ENCODE assay signal across 14 cellular contexts in genomic region chr17:31869797-31870568, GRCh38.
"Had no signal": no experiment of that assay in that cellular context is flagged by ENCODE, and none has a peak within 500 bp of the region (broad histone marks: within the 10 kb centered on the region; RNA-seq: fewer than 3 reads in every experiment).

No MANE protein-coding gene starts in this region.

- H3K27ac Mint-ChIP-seq: activated CD8-positive, alpha-beta T cell treated with anti-CD3 and anti-CD28 coated beads, Interleukin-2, amount 10 ng/mL, durations not matched to agents 7 days and 5 days; activated naive CD4-positive, alpha-beta T cell treated with anti-CD3 and anti-CD28 coated beads, Interleukin-2, amount 10 ng/mL, durations not matched to agents 7 days and 5 days; activated T-helper 2 cell treated with anti-CD3 and anti-CD28 coated beads, Interferon-gamma antibody, Interleukin-2, Interleukin-4, amounts not matched to agents 10 μg/mL and 5 μg/mL and 100 μg/mL, durations not matched to agents 14 hours and 24 hours and 36 hours; natural killer cell had no signal

- H3K27ac ChIP-seq: dorsolateral prefrontal cortex, foreskin keratinocyte, heart right ventricle, right atrium auricular region, tibial nerve had no signal

- DNase-seq: activated CD4-positive, alpha-beta T cell treated with anti-CD3 and anti-CD28 coated beads for 1 hour; activated CD8-positive, alpha-beta memory T cell treated with anti-CD3 and anti-CD28 coated beads, Interleukin-2, amount 50 U/mL, for 48 hours; activated CD8-positive, alpha-beta T cell treated with anti-CD3 and anti-CD28 coated beads, Interleukin-2, amount 10 ng/mL, durations not matched to agents 7 days and 5 days; activated naive CD4-positive, alpha-beta T cell treated with anti-CD3 and anti-CD28 coated beads, Interleukin-2, amount 10 ng/mL, durations not matched to agents 7 days and 5 days; dorsolateral prefrontal cortex; foreskin keratinocyte; heart right ventricle; mammary epithelial cell; natural killer cell; small intestine had no signal

- H3K4me1 Mint-ChIP-seq: activated naive CD4-positive, alpha-beta T cell treated with anti-CD3 and anti-CD28 coated beads, Interleukin-2, amount 10 ng/mL, durations not matched to agents 7 days and 5 days; natural killer cell had no signal

- H3K27me3 Mint-ChIP-seq: activated naive CD4-positive, alpha-beta T cell treated with anti-CD3 and anti-CD28 coated beads, Interleukin-2, amount 10 ng/mL, durations not matched to agents 7 days and 5 days had no signal

- H3K27me3 ChIP-seq: dorsolateral prefrontal cortex, foreskin keratinocyte, heart right ventricle, right atrium auricular region, tibial nerve had no signal

- H3K9me3 Mint-ChIP-seq: activated naive CD4-positive, alpha-beta T cell treated with anti-CD3 and anti-CD28 coated beads, Interleukin-2, amount 10 ng/mL, durations not matched to agents 7 days and 5 days; activated T-helper 2 cell treated with anti-CD3 and anti-CD28 coated beads, Interferon-gamma antibody, Interleukin-2, Interleukin-4, amounts not matched to agents 10 μg/mL and 5 μg/mL and 100 μg/mL, durations not matched to agents 14 hours and 24 hours and 36 hours; natural killer cell had no signal

- H3K4me3 Mint-ChIP-seq: activated CD8-positive, alpha-beta T cell treated with anti-CD3 and anti-CD28 coated beads, Interleukin-2, amount 10 ng/mL, durations not matched to agents 7 days and 5 days; activated naive CD4-positive, alpha-beta T cell treated with anti-CD3 and anti-CD28 coated beads, Interleukin-2, amount 10 ng/mL, durations not matched to agents 7 days and 5 days; natural killer cell had no signal

- ATAC-seq: activated CD8-positive, alpha-beta T cell treated with anti-CD3 and anti-CD28 coated beads, Interleukin-2, amount 10 ng/mL, durations not matched to agents 7 days and 5 days; esophagus mucosa; foreskin keratinocyte; heart right ventricle; natural killer cell had no signal

- H3K9me3 ChIP-seq: heart right ventricle, right atrium auricular region, tibial nerve had no signal

- H3K4me1 ChIP-seq: foreskin keratinocyte, heart right ventricle, right atrium auricular region, tibial nerve had no signal

- H3K36me3 Mint-ChIP-seq: natural killer cell had no signal

- H3K4me3 ChIP-seq: dorsolateral prefrontal cortex, heart right ventricle, right atrium auricular region, tibial nerve had no signal
